Comparison of ENCODE assay signal across 1 cellular context in genomic region chr14:62017651-62018230, GRCh38.
TF ChIP-seq lines count a peak whose summit lies in the region.

No MANE protein-coding gene starts in this region.

TF ChIP-seq in GM23338, 12 proteins besides CTCF, POLR2A, EP300 and RAD21 (continued from another document):
- TF ChIP-seq, protein P1, sequence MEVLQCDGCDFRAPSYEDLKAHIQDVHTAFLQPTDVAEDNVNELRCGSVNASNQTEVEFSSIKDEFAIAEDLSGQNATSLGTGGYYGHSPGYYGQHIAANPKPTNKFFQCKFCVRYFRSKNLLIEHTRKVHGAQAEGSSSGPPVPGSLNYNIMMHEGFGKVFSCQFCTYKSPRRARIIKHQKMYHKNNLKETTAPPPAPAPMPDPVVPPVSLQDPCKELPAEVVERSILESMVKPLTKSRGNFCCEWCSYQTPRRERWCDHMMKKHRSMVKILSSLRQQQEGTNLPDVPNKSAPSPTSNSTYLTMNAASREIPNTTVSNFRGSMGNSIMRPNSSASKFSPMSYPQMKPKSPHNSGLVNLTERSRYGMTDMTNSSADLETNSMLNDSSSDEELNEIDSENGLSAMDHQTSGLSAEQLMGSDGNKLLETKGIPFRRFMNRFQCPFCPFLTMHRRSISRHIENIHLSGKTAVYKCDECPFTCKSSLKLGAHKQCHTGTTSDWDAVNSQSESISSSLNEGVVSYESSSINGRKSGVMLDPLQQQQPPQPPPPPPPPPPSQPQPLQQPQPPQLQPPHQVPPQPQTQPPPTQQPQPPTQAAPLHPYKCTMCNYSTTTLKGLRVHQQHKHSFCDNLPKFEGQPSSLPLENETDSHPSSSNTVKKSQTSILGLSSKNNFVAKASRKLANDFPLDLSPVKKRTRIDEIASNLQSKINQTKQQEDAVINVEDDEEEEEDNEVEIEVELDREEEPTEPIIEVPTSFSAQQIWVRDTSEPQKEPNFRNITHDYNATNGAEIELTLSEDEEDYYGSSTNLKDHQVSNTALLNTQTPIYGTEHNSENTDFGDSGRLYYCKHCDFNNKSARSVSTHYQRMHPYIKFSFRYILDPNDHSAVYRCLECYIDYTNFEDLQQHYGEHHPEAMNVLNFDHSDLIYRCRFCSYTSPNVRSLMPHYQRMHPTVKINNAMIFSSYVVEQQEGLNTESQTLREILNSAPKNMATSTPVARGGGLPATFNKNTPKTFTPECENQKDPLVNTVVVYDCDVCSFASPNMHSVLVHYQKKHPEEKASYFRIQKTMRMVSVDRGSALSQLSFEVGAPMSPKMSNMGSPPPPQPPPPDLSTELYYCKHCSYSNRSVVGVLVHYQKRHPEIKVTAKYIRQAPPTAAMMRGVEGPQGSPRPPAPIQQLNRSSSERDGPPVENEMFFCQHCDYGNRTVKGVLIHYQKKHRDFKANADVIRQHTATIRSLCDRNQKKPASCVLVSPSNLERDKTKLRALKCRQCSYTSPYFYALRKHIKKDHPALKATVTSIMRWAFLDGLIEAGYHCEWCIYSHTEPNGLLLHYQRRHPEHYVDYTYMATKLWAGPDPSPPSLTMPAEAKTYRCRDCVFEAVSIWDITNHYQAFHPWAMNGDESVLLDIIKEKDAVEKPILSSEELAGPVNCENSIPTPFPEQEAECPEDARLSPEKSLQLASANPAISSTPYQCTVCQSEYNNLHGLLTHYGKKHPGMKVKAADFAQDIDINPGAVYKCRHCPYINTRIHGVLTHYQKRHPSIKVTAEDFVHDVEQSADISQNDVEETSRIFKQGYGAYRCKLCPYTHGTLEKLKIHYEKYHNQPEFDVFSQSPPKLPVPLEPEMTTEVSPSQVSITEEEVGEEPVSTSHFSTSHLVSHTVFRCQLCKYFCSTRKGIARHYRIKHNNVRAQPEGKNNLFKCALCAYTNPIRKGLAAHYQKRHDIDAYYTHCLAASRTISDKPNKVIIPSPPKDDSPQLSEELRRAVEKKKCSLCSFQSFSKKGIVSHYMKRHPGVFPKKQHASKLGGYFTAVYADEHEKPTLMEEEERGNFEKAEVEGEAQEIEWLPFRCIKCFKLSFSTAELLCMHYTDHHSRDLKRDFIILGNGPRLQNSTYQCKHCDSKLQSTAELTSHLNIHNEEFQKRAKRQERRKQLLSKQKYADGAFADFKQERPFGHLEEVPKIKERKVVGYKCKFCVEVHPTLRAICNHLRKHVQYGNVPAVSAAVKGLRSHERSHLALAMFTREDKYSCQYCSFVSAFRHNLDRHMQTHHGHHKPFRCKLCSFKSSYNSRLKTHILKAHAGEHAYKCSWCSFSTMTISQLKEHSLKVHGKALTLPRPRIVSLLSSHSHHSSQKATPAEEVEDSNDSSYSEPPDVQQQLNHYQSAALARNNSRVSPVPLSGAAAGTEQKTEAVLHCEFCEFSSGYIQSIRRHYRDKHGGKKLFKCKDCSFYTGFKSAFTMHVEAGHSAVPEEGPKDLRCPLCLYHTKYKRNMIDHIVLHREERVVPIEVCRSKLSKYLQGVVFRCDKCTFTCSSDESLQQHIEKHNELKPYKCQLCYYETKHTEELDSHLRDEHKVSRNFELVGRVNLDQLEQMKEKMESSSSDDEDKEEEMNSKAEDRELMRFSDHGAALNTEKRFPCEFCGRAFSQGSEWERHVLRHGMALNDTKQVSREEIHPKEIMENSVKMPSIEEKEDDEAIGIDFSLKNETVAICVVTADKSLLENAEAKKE (CRISPR knock-in tag; IDR thresholded peaks at IDR 0.05): no peak
- no peak for TF ChIP-seq CREB1 (CRISPR knock-in tag; IDR thresholded peaks at IDR 0.05; ENCODE audit: low read depth)
- no peak for TF ChIP-seq JUNB (IDR thresholded peaks at IDR 0.05; ENCODE audit: unreplicated experiment)
- TF ChIP-seq STAT1 (IDR thresholded peaks at IDR 0.05; ENCODE audit: unreplicated experiment): no peak
- no peak for TF ChIP-seq POLR2AphosphoS5 (IDR thresholded peaks at IDR 0.05; ENCODE audit: low read depth)
- no peak for TF ChIP-seq NANOG (IDR thresholded peaks at IDR 0.05; ENCODE audit: borderline replicate concordance)
